ENCODE assay signal across 20 cellular contexts in the genomic region with DNA sequence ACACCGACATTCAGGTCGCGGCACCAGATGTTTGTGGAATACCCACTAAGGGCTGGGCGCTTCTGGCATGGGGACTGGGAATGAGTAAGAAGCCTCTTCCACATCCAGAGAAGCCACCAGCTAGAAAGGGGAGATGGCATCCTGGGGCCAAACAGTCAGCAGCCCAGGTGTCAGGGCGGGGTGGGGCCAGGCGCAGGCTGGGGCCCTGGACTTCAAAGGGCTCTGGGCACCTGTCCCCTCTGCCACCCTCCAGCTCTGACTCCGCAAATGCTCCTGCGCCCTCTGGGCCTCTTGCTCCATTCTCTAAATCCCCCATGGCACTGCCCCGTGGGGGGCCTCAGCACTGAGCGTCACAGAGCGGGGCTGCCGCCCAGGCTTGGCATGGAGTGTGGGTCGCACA.
A peak's percentile ranks its signal among the peaks of the same experiment; 100 is the strongest.
DNase-seq lines count a peak whose midpoint lies in the region; ATAC-seq, FAIRE-seq and TF ChIP-seq lines count a peak whose summit lies in the region.
"Had no signal": no experiment of that assay in that cellular context is flagged by ENCODE, and none has a peak within 500 bp of the region (broad histone marks: within the 10 kb centered on the region; RNA-seq: fewer than 3 reads in every experiment).

No MANE protein-coding gene starts in this region.

- CTCF ChIA-PET in HepG2 (lab: Yijun Ruan, JAX; ENCODE audit: low intra/inter-chr PET ratio, low total read pairs): no interaction called here

- H3K27ac ChIP-seq in HepG2 (ENCODE audit: extremely low read length, insufficient read depth, low read length): no peak overlapping the region
- H3K27ac ChIP-seq in right lobe of liver: no peak overlapping the region
- peak overlapping the region in 3 of 4 donors; percentile 66 to 73 (median 72) for H3K27ac ChIP-seq in gastroesophageal sphincter
- peak overlapping the region; percentile 24 for H3K27ac ChIP-seq in rectal smooth muscle tissue (ENCODE audit: low read depth, low read length)
- H3K27ac ChIP-seq in WERI-Rb-1: no peak overlapping the region
- H3K27ac ChIP-seq: C4-2B had no signal

- intact Hi-C loops in HepG2 (cut with micrococcal nuclease; ENCODE audit: unreplicated experiment): no loop called here
- intact Hi-C loops in right lobe of liver (cut with DNase I): no loop called here

- H3K9ac ChIP-seq in HepG2 (ENCODE audit: insufficient read depth, low read depth, low read length) (no peak overlapping the region), rectal smooth muscle tissue (ENCODE audit: low read length) (no peak overlapping the region)

- no peak for DNase-seq in HepG2 (ENCODE audit: low spot score)
- no peak for DNase-seq in right lobe of liver
- no peak for DNase-seq in cortex of kidney (lab: John Stamatoyannopoulos, UW)
- DNase-seq in WERI-Rb-1: no peak
- DNase-seq in DMS153 treated with DMSO at 0.1 percent for 48 hours (lab: John Stamatoyannopoulos, UW; ENCODE audit: unreplicated experiment): no peak
- DNase-seq: DMS 273 treated with DMSO at 0.1 percent for 48 hours, GF-D8, GM23248, HCEC 1CT, NCI-H1436, NCI-H2029, NCI-H2171 treated with DMSO at 0.1 percent for 48 hours, NCI-H748 treated with DMSO at 0.1 percent for 48 hours, OCI-M1 had no signal

- in situ Hi-C loops in HepG2 (cut with HindIII; ENCODE audit: extremely low pct_ligation_motif_present, low pct_unique_long_range_greater_than_20kb): no loop called here

- H3K4me3 ChIP-seq in HepG2 (replicated peaks in 1 of 3; ENCODE audit: insufficient read depth in 1 of 3, low read depth in 2 of 3, low read length in 3 of 3) (no peak overlapping the region), right lobe of liver (no peak overlapping the region), gastroesophageal sphincter (no peak overlapping the region), rectal smooth muscle tissue (ENCODE audit: low read length) (no peak overlapping the region), WERI-Rb-1 (ENCODE audit: low read depth, low read length) (no peak overlapping the region)
- H3K4me3 ChIP-seq: GM23248 had no signal

- TF ChIP-seq EP300 in HepG2 (IDR thresholded peaks at IDR 0.05; ENCODE audit: low read depth in 2 of 2, low read length in 2 of 2): no peak
- TF ChIP-seq EP300 in HepG2 (CRISPR knock-in tag; IDR thresholded peaks at IDR 0.05; ENCODE audit: borderline replicate concordance): no peak
- TF ChIP-seq EP300 in gastroesophageal sphincter (IDR thresholded peaks at IDR 0.05): no peak

- no peak for TF ChIP-seq CTCF in HepG2 (CRISPR knock-in tag; IDR thresholded peaks at IDR 0.05)
- TF ChIP-seq CTCF in right lobe of liver (IDR thresholded peaks at IDR 0.05): no peak
- TF ChIP-seq CTCF in gastroesophageal sphincter (IDR thresholded peaks at IDR 0.05): no peak
- TF ChIP-seq CTCF in WERI-Rb-1 (IDR thresholded peaks at IDR 0.05; ENCODE audit: low read depth, low read length): no peak

- POLR2A ChIA-PET in HepG2 (lab: Yijun Ruan, JAX): no interaction called here

- ATAC-seq in HepG2 (no peak), right lobe of liver (no peak), gastroesophageal sphincter (no peak), GM18870 (IDR thresholded peaks at IDR 0.05; ENCODE audit: unreplicated experiment) (no peak)

- no peak overlapping the region for H2AFZ ChIP-seq in HepG2 (ENCODE audit: low read length)

- H3K4me2 ChIP-seq in HepG2 (ENCODE audit: low read depth, low read length): no peak overlapping the region

- TF ChIP-seq POLR2A in HepG2 (IDR thresholded peaks at IDR 0.05; ENCODE audit: insufficient read depth in 1 of 2, low read depth in 2 of 2, low read length in 2 of 2) (no peak), right lobe of liver (IDR thresholded peaks at IDR 0.05) (no peak), gastroesophageal sphincter (IDR thresholded peaks at IDR 0.05) (no peak)

- no peaks in the 10 kb centered on the region for H3K79me2 ChIP-seq in HepG2 (ENCODE audit: insufficient read depth, low read length)

- H3K4me1 ChIP-seq in HepG2 (ENCODE audit: insufficient read depth, low read length) (no peaks in the 10 kb centered on the region), right lobe of liver (no peaks in the 10 kb centered on the region), gastroesophageal sphincter (peaks cover 0 to 32% (median 5%) of the 10 kb centered on the region in 3 donors), rectal smooth muscle tissue (ENCODE audit: control insufficient read depth, insufficient read depth, low read length) (peaks cover 6% of the 10 kb centered on the region)

- H3K36me3 ChIP-seq in HepG2 (replicated peaks in 1 of 2; ENCODE audit: control insufficient read depth in 1 of 2, insufficient read depth in 2 of 2, low read length in 2 of 2) (no peaks in the 10 kb centered on the region), right lobe of liver (no peaks in the 10 kb centered on the region), gastroesophageal sphincter (no peaks in the 10 kb centered on the region), rectal smooth muscle tissue (ENCODE audit: control insufficient read depth, insufficient read depth, low read length) (no peaks in the 10 kb centered on the region), WERI-Rb-1 (no peaks in the 10 kb centered on the region)

- TF ChIP-seq RAD21 in HepG2 (CRISPR knock-in tag; IDR thresholded peaks at IDR 0.05): no peak

- H3K27me3 ChIP-seq in HepG2 (ENCODE audit: control insufficient read depth in 1 of 2, insufficient read depth in 2 of 2, low read length in 2 of 2): peaks cover 24 to 60% of the 10 kb centered on the region in 2 experiments; a peak in 4 of 5 replicates
- H3K27me3 ChIP-seq in right lobe of liver: no peaks in the 10 kb centered on the region
- H3K27me3 ChIP-seq in gastroesophageal sphincter: peaks cover 18% of the 10 kb centered on the region
- peaks cover 2% of the 10 kb centered on the region for H3K27me3 ChIP-seq in rectal smooth muscle tissue (ENCODE audit: control insufficient read depth, insufficient read depth, low read length)
- H3K27me3 ChIP-seq in WERI-Rb-1 (ENCODE audit: insufficient read depth, low read depth, severe bottlenecking): no peaks in the 10 kb centered on the region

- WGBS in HepG2 (ENCODE audit: low lambda C conversion rate): 92% methylated on average over 6 of the region's 13 CpGs
- 100% methylated on average over 2 of the region's 13 CpGs for WGBS in right lobe of liver (ENCODE audit: insufficient coverage, low coverage, low lambda C conversion rate, missing lambda C conversion rate)
- WGBS in gastroesophageal sphincter (ENCODE audit: low coverage in 1 of 2), 2 donors: no CpG with 5 or more reads among the region's 13 CpGs

- no peak for FAIRE-seq in HepG2 (lab: Jason Lieb, UNC)
- FAIRE-seq: GM12891, GM18507 had no signal

- BruUV-seq in HepG2 (replicated peaks; lab: Mats Ljungman, UMichigan): no TSS peak

- peaks cover 6% of the 10 kb centered on the region; the same call in 1 of the 2 replicates for H4K20me1 ChIP-seq in HepG2 (ENCODE audit: insufficient read depth, low read length)

- H3K9me3 ChIP-seq in HepG2 (ENCODE audit: low read length) (no peaks in the 10 kb centered on the region), right lobe of liver (no peaks in the 10 kb centered on the region), gastroesophageal sphincter (no peaks in the 10 kb centered on the region), WERI-Rb-1 (ENCODE audit: severe bottlenecking) (no peaks in the 10 kb centered on the region)

TF ChIP-seq in HepG2, 621 proteins besides CTCF, POLR2A, EP300 and RAD21 (continues in another document):
- TF ChIP-seq, protein P1, sequence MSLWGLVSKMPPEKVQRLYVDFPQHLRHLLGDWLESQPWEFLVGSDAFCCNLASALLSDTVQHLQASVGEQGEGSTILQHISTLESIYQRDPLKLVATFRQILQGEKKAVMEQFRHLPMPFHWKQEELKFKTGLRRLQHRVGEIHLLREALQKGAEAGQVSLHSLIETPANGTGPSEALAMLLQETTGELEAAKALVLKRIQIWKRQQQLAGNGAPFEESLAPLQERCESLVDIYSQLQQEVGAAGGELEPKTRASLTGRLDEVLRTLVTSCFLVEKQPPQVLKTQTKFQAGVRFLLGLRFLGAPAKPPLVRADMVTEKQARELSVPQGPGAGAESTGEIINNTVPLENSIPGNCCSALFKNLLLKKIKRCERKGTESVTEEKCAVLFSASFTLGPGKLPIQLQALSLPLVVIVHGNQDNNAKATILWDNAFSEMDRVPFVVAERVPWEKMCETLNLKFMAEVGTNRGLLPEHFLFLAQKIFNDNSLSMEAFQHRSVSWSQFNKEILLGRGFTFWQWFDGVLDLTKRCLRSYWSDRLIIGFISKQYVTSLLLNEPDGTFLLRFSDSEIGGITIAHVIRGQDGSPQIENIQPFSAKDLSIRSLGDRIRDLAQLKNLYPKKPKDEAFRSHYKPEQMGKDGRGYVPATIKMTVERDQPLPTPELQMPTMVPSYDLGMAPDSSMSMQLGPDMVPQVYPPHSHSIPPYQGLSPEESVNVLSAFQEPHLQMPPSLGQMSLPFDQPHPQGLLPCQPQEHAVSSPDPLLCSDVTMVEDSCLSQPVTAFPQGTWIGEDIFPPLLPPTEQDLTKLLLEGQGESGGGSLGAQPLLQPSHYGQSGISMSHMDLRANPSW (CRISPR knock-in tag; IDR thresholded peaks at IDR 0.05; ENCODE audit: borderline replicate concordance): no peak
- TF ChIP-seq ATAD3A (CRISPR knock-in tag; IDR thresholded peaks at IDR 0.05): no peak
- TF ChIP-seq, protein P2, sequence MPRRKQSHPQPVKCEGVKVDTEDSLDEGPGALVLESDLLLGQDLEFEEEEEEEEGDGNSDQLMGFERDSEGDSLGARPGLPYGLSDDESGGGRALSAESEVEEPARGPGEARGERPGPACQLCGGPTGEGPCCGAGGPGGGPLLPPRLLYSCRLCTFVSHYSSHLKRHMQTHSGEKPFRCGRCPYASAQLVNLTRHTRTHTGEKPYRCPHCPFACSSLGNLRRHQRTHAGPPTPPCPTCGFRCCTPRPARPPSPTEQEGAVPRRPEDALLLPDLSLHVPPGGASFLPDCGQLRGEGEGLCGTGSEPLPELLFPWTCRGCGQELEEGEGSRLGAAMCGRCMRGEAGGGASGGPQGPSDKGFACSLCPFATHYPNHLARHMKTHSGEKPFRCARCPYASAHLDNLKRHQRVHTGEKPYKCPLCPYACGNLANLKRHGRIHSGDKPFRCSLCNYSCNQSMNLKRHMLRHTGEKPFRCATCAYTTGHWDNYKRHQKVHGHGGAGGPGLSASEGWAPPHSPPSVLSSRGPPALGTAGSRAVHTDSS (CRISPR knock-in tag; conservative IDR thresholded peaks at IDR 0.05): no peak
- TF ChIP-seq SRSF1 (optimal IDR thresholded peaks at IDR 0.05; ENCODE audit: low read depth, low read length): peak; percentile 3
- no peak for TF ChIP-seq ZBTB7A (CRISPR knock-in tag; IDR thresholded peaks at IDR 0.05)
- TF ChIP-seq AGO1 (IDR thresholded peaks at IDR 0.05; ENCODE audit: low read depth, low read length, poor library complexity, severe bottlenecking): peak; percentile 20
- no peak for TF ChIP-seq ZNF737 (CRISPR knock-in tag; IDR thresholded peaks at IDR 0.05; ENCODE audit: borderline replicate concordance)
- TF ChIP-seq RORA (CRISPR knock-in tag; IDR thresholded peaks at IDR 0.05): no peak
- TF ChIP-seq ZFX (CRISPR knock-in tag; IDR thresholded peaks at IDR 0.05; ENCODE audit: low read depth): no peak
- no peak for TF ChIP-seq MAFF (IDR thresholded peaks at IDR 0.05; ENCODE audit: low read depth, low read length)
- no peak for TF ChIP-seq NFKBIZ (CRISPR knock-in tag; IDR thresholded peaks at IDR 0.05)
- TF ChIP-seq ZMYM2 (CRISPR knock-in tag; IDR thresholded peaks at IDR 0.05): no peak

Comparison
In these comparisons a context has a peak if more than half of its experiments do, and no peak if none do; other contexts are left out.
1. H3K27ac ChIP-seq: peak in gastroesophageal sphincter (3 of 4) and rectal smooth muscle tissue (single experiment); none in HepG2 (single experiment), right lobe of liver (0 of 3) and WERI-Rb-1 (single experiment).